Comparison of ENCODE assay signal across 8 cellular contexts in the genomic region with DNA sequence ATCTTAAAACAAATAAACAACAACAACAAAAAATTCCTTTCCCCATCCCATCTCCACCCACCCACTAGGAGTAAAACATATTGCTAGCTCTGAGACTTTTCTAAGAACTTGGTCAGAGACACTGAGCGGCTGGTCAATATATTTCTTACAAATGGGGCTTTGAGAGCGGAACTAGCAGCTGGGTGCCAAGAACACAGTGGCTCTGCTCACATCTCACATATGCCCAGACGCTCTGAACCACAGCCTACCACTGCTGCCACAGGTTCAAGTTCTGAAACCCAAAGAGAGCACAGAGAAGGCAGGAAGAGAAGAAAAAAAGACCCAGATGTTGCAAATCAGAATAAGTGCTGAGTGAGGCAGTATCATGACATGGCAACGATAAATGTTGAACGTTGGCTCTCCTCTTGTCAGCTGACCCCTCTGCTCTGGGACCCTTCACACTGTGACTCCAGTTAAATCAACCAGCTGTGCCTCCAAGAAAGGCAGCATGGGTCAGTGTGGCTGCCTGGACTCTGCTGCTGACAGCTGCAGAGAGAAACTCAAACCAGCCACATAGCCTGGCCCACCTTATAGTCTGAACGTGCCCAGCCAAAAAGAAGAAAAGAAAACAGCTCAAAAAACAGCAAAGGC. TPM values are rescaled to one million over a fixed set of nuclear protein-coding genes. Genes with fewer than 3 reads are reported as not detected.
DNase-seq lines count a peak whose midpoint lies in the region; ATAC-seq, FAIRE-seq and TF ChIP-seq lines count a peak whose summit lies in the region.
"Had no signal": no experiment of that assay in that cellular context is flagged by ENCODE, and none has a peak within 500 bp of the region (broad histone marks: within the 10 kb centered on the region; RNA-seq: fewer than 3 reads in every experiment).

No MANE protein-coding gene starts in this region.

- TF ChIP-seq CTCF in endothelial cell of umbilical vein (IDR thresholded peaks at IDR 0.05; ENCODE audit: extremely low read depth in 1 of 2, insufficient read depth in 1 of 2, low read depth in 1 of 2, low read length in 2 of 2), result no peak
- TF ChIP-seq CTCF in gastrocnemius medialis (IDR thresholded peaks at IDR 0.05 in 4 of 5, conservative IDR thresholded peaks at IDR 0.05 in 1 of 5), result no peak
- no peak for TF ChIP-seq CTCF in progenitor cell of endocrine pancreas (IDR thresholded peaks at IDR 0.05; ENCODE audit: unreplicated experiment)

- intact Hi-C loops in endothelial cell of umbilical vein (cut with micrococcal nuclease) (no loop called here), gastrocnemius medialis (cut with DNase I; ENCODE audit: low total_unique reads) (loop anchor here (5.0 kb wide), 1 partner anchor 65 kb away; no protein-coding TSS in a partner anchor)

- H3K36me3 ChIP-seq in GM23248 (ENCODE audit: low read depth), result no peaks in the 10 kb centered on the region
- H3K36me3 ChIP-seq in endothelial cell of umbilical vein (ENCODE audit: control insufficient read depth in 2 of 2, extremely low read depth in 1 of 2, insufficient read depth in 2 of 2, low read length in 2 of 2), result no peaks in the 10 kb centered on the region
- no peaks in the 10 kb centered on the region for H3K36me3 ChIP-seq in gastrocnemius medialis

- DNase-seq in GM23248 (no peak), T-cell (peak in 23 of 34 experiments; percentile 12 to 55 (median 33)), endothelial cell of umbilical vein (ENCODE audit: low read depth, low spot score) (no peak), gastrocnemius medialis (no peak), G401 (ENCODE audit: low spot score) (no peak), progenitor cell of endocrine pancreas (ENCODE audit: low spot score, unreplicated experiment) (no peak)

- no peak overlapping the region for H3K27ac ChIP-seq in GM23248
- no peak overlapping the region for H3K27ac ChIP-seq in endothelial cell of umbilical vein (ENCODE audit: insufficient read depth, low read depth, low read length)
- peak overlapping the region; percentile 83 to 91 (median 88) for H3K27ac ChIP-seq in gastrocnemius medialis

- ATAC-seq in T-cell (replicated peaks in 1 of 4), result peak; percentile 26 to 60 (median 38)
- no peak for ATAC-seq in gastrocnemius medialis
- ATAC-seq in HG03521 (IDR thresholded peaks at IDR 0.05; ENCODE audit: unreplicated experiment), result no peak

- H3K4me3 ChIP-seq in GM23248 (peak overlapping the region; percentile 72; the same call in 1 of the 2 replicates), endothelial cell of umbilical vein (replicated peaks in 1 of 3; ENCODE audit: insufficient read depth in 1 of 3, low read depth in 1 of 3, low read length in 3 of 3) (no peak overlapping the region), gastrocnemius medialis (peak overlapping the region in 2 of 4 donors; percentile 52 to 56)

- H3F3A ChIP-seq in GM23248 (ENCODE audit: insufficient read depth), result no peaks in the 10 kb centered on the region

- dilution Hi-C loops in endothelial cell of umbilical vein (cut with MboI; ENCODE audit: extremely low pct_ligation_motif_present, low sequenced_read_pairs), result no loop called here

- H3K4me1 Mint-ChIP-seq in T-cell, result peaks cover 59 to 75% (median 69%) of the 10 kb centered on the region in 3 donors
- peaks cover 26% of the 10 kb centered on the region for H3K4me1 Mint-ChIP-seq in progenitor cell of endocrine pancreas (ENCODE audit: low read depth)

- H3K36me3 Mint-ChIP-seq in T-cell, result no peaks in the 10 kb centered on the region
- no peaks in the 10 kb centered on the region for H3K36me3 Mint-ChIP-seq in progenitor cell of endocrine pancreas (ENCODE audit: insufficient read depth)

- WGBS in GM23248 (ENCODE audit: low coverage in 1 of 2, low lambda C conversion rate in 2 of 2, missing lambda C conversion rate in 2 of 2), 2 experiments, result 79 to 83% methylated on average over 6 of the region's 6 CpGs

- H3K27ac Mint-ChIP-seq in T-cell (peak overlapping the region; percentile 87 to 95), progenitor cell of endocrine pancreas (no peak overlapping the region)

- no peak overlapping the region for H2AFZ ChIP-seq in GM23248
- H2AFZ ChIP-seq in endothelial cell of umbilical vein (ENCODE audit: low read depth, low read length), result no peak overlapping the region

- no peaks in the 10 kb centered on the region for H3K27me3 Mint-ChIP-seq in T-cell
- peaks cover 3% of the 10 kb centered on the region for H3K27me3 Mint-ChIP-seq in progenitor cell of endocrine pancreas

- in situ Hi-C loops in GM23248 (cut with MboI) (no loop called here), gastrocnemius medialis (cut with MboI; ENCODE audit: low sequenced_read_pairs in 4 of 4) (no loop called here), G401 (cut with HindIII; ENCODE audit: low sequenced_read_pairs) (no loop called here)

- H3K4me3 Mint-ChIP-seq in T-cell, result peak overlapping the region; percentile 72 to 80 (median 77)
- H3K4me3 Mint-ChIP-seq in progenitor cell of endocrine pancreas (ENCODE audit: low read depth), result no peak overlapping the region

- H3K4me2 ChIP-seq in GM23248 (ENCODE audit: unreplicated experiment), result peak overlapping the region; percentile 79
- no peak overlapping the region for H3K4me2 ChIP-seq in endothelial cell of umbilical vein (ENCODE audit: insufficient read depth, low read length)

- CTCF ChIA-PET in T-cell (lab: Charles Lee), result interaction anchor here (0.6 to 2.4 kb wide), 13 partner anchors 13 to 688 kb away, joined by 3 to 37 read pairs (median 3); partner anchors contain the start of gene HIVEP3 (in 1 of the 2)
- CTCF ChIA-PET in endothelial cell of umbilical vein (lab: Charles Lee), result interaction anchor here (0.7 to 3.4 kb wide), 14 partner anchors 10 to 319 kb away, joined by 3 to 22 read pairs (median 4); partner anchors contain the start of gene HIVEP3

- 0 out of 2 replicates have a peak, but pooled peaks cover 11% of the 10 kb centered on the region for H3K4me1 ChIP-seq in GM23248 (ENCODE audit: insufficient read depth)
- peaks cover 17% of the 10 kb centered on the region for H3K4me1 ChIP-seq in endothelial cell of umbilical vein (ENCODE audit: control insufficient read depth, extremely low read depth, insufficient read depth, low read length)
- H3K4me1 ChIP-seq in gastrocnemius medialis, result peaks cover 57 to 65% of the 10 kb centered on the region in 2 donors

- H3K9me1 ChIP-seq in endothelial cell of umbilical vein (replicated peaks; ENCODE audit: control insufficient read depth, extremely low read depth, insufficient read depth, low read length), result no peaks in the 10 kb centered on the region

- BruUV-seq in endothelial cell of umbilical vein (replicated peaks; lab: Mats Ljungman, UMichigan), result no TSS peak

- POLR2A ChIA-PET in T-cell (lab: Charles Lee) (interaction anchor here in 1 of 2 donors (0.6 to 1.5 kb wide), 3 partner anchors 24 to 28 kb away, joined by 3 to 5 read pairs (median 4); partner anchors contain the start of gene HIVEP3), endothelial cell of umbilical vein (lab: Charles Lee) (interaction anchor here (0.7 kb wide), 1 partner anchor 309 kb away, joined by 4 read pairs; no protein-coding TSS in a partner anchor)

- TF ChIP-seq POLR2A in endothelial cell of umbilical vein (IDR thresholded peaks at IDR 0.05; ENCODE audit: low read depth, low read length) (no peak), gastrocnemius medialis (IDR thresholded peaks at IDR 0.05) (no peak)

- H3K27me3 ChIP-seq in GM23248 (replicated peaks; ENCODE audit: insufficient read depth) (no peaks in the 10 kb centered on the region), endothelial cell of umbilical vein (ENCODE audit: control insufficient read depth in 2 of 2, insufficient read depth in 2 of 2, low read length in 2 of 2) (no peaks in the 10 kb centered on the region), gastrocnemius medialis (no peaks in the 10 kb centered on the region)

- peak; percentile 35 for FAIRE-seq in endothelial cell of umbilical vein (lab: Jason Lieb, UNC)
- FAIRE-seq: G401.6 had no signal

- H4K20me1 ChIP-seq in GM23248 (ENCODE audit: insufficient read depth) (no peaks in the 10 kb centered on the region), endothelial cell of umbilical vein (replicated peaks; ENCODE audit: control insufficient read depth, extremely low read depth, insufficient read depth, low read length) (no peaks in the 10 kb centered on the region)

- H3K79me2 ChIP-seq in GM23248 (ENCODE audit: insufficient read depth) (no peaks in the 10 kb centered on the region), endothelial cell of umbilical vein (ENCODE audit: control insufficient read depth, insufficient read depth, low read length) (no peaks in the 10 kb centered on the region)

- no peak overlapping the region; the same call in 1 of the 2 replicates for H3K9ac ChIP-seq in GM23248
- no peak overlapping the region for H3K9ac ChIP-seq in endothelial cell of umbilical vein (replicated peaks; ENCODE audit: extremely low read depth, insufficient read depth, low read length)

- H3K9me3 ChIP-seq in GM23248 (ENCODE audit: low read depth) (no peaks in the 10 kb centered on the region), endothelial cell of umbilical vein (replicated peaks; ENCODE audit: control insufficient read depth, insufficient read depth, low read length) (no peaks in the 10 kb centered on the region), gastrocnemius medialis (no peaks in the 10 kb centered on the region)

- H3K9me3 Mint-ChIP-seq in T-cell, result no peaks in the 10 kb centered on the region
- H3K9me3 Mint-ChIP-seq in progenitor cell of endocrine pancreas (ENCODE audit: low read depth), result no peaks in the 10 kb centered on the region

- no peaks in the 10 kb centered on the region for H3K9me2 ChIP-seq in GM23248 (ENCODE audit: insufficient read depth)

TF ChIP-seq in endothelial cell of umbilical vein, 7 proteins besides CTCF, POLR2A, EP300 and RAD21 (continues in another document):
- TF ChIP-seq EZH2 (IDR thresholded peaks at IDR 0.05; ENCODE audit: borderline replicate concordance, low read depth, low read length, severe bottlenecking), result no peak
- TF ChIP-seq POLR2AphosphoS5 (IDR thresholded peaks at IDR 0.05; ENCODE audit: insufficient read depth, low read depth, low read length), result no peak

RNA-seq across cellular contexts. Expression of gene HIVEP3, which starts 26.4 kb away (rescaled TPM):
- 1.7 and 2.0 TPM in 2 replicates for total RNA-seq in GM23248 (2014; rRNA removed; shearing (Covaris generic))
- polyA plus RNA-seq in GM23248 (2016; fragmentation: Nextera tagmentation; extraction: Ambion mirVana) (6.6 and 7.2 TPM in 2 replicates), endothelial cell of umbilical vein (2.1 and 3.4 TPM in 2 replicates)
- total RNA-seq in T-cell (10 to 100 TPM in 1 of 5 donors, 1 to 10 TPM in 4; 7.0 to 15.3 (median 8.8) TPM), endothelial cell of umbilical vein (4.0 and 5.0 TPM in 2 replicates), gastrocnemius medialis (1 to 10 TPM in 2 of 4 donors, under 1 TPM in 2; 0.80 to 1.8 (median 1.3) TPM), progenitor cell of endocrine pancreas (1.1 and 1.6 TPM in 2 replicates)
- polyA plus RNA-seq in endothelial cell of umbilical vein (2011; cell fraction: cytosol; rRNA removed), result 3.6 and 4.1 TPM in 2 replicates
- polyA plus RNA-seq in endothelial cell of umbilical vein (2011; cell fraction: nucleus; rRNA removed), result 3.2 and 3.3 TPM in 2 replicates
- 2.7 and 4.9 TPM in 2 replicates for polyA plus RNA-seq in endothelial cell of umbilical vein (2012)
- 4.5 and 4.7 TPM in 2 replicates for polyA minus RNA-seq in endothelial cell of umbilical vein
- 0.61 TPM for polyA minus RNA-seq in endothelial cell of umbilical vein (2011; cell fraction: cytosol; rRNA and poly(A)+ RNA removed)
- 3.6 and 5.6 TPM in 2 replicates for polyA minus RNA-seq in endothelial cell of umbilical vein (2011; cell fraction: nucleus; rRNA and poly(A)+ RNA removed)
- total RNA-seq in G401 (2014; rRNA removed; shearing (Covaris generic)), result not detected in 2 replicates

Comparison
In these comparisons a context has a peak if more than half of its experiments do, and no peak if none do; other contexts are left out.
1. DNase-seq: peak in T-cell (23 of 34); none in GM23248 (single experiment), endothelial cell of umbilical vein (single experiment), gastrocnemius medialis (0 of 2), G401 (single experiment) and progenitor cell of endocrine pancreas (single experiment).
2. H3K27ac ChIP-seq: peak in gastrocnemius medialis (4 of 4); none in GM23248 (single experiment) and endothelial cell of umbilical vein (single experiment).
3. ATAC-seq: peak in T-cell (4 of 4); none in gastrocnemius medialis (0 of 2) and HG03521 (single experiment).